1 cellular context compared by ENCODE assay signal in genomic region chr16:83356266-83356665, GRCh38.
A peak's percentile ranks its signal among the peaks of the same experiment; 100 is the strongest.
TF ChIP-seq lines count a peak whose summit lies in the region.

No MANE protein-coding gene starts in this region.

TF ChIP-seq in K562, 482 proteins besides CTCF, POLR2A, EP300 and RAD21 (continued from another document):
- TF ChIP-seq PKNOX1 (IDR thresholded peaks at IDR 0.05) (peak; percentile 65), ZNF398 (CRISPR knock-in tag; IDR thresholded peaks at IDR 0.05) (no peak), ATF1 (CRISPR knock-in tag; IDR thresholded peaks at IDR 0.05) (no peak), ATF1 (tag; IDR thresholded peaks at IDR 0.05) (no peak), ZFPM2 (CRISPR knock-in tag; IDR thresholded peaks at IDR 0.05) (no peak)
